14 cellular contexts compared by ENCODE assay signal in genomic region chr11:118223992-118224391, GRCh38. TPM values are rescaled to one million over a fixed set of nuclear protein-coding genes. Genes with fewer than 3 reads are reported as not detected.
DNase-seq lines count a peak whose midpoint lies in the region; ATAC-seq and FAIRE-seq lines count a peak whose summit lies in the region.
"Had no signal": no experiment of that assay in that cellular context is flagged by ENCODE, and none has a peak within 500 bp of the region (broad histone marks: within the 10 kb centered on the region; RNA-seq: fewer than 3 reads in every experiment).

No MANE protein-coding gene starts in this region.

- peaks cover 39 to 50% of the 10 kb centered on the region in 2 experiments for H3K27me3 ChIP-seq in mesenchymal stem cell (ENCODE audit: control insufficient read depth in 1 of 2, insufficient read depth in 1 of 2, low read length in 2 of 2)

- no peak overlapping the region for H4K8ac ChIP-seq in mesenchymal stem cell (ENCODE audit: low read length)

- H2BK12ac ChIP-seq in mesenchymal stem cell (ENCODE audit: low read length in 2 of 2), result no peak overlapping the region

- no peaks in the 10 kb centered on the region for H3K79me1 ChIP-seq in mesenchymal stem cell (replicated peaks; ENCODE audit: low read length, poor library complexity, severe bottlenecking)

- ATAC-seq in effector memory CD8-positive, alpha-beta T cell (replicated peaks), result peak; percentile 17
- peak; percentile 54 for ATAC-seq in stimulated activated naive CD8-positive, alpha-beta T cell treated with anti-CD3 and anti-CD28 coated beads, Interleukin-15, Interleukin-2, amounts not matched to agents 100 U/mL and 50 U/mL, for 24 hours
- no peak for ATAC-seq in GM18502 (IDR thresholded peaks at IDR 0.05; ENCODE audit: poor library complexity, unreplicated experiment)
- no peak for ATAC-seq in HG03521 (IDR thresholded peaks at IDR 0.05; ENCODE audit: unreplicated experiment)

- H3K4me1 Mint-ChIP-seq in effector memory CD8-positive, alpha-beta T cell (ENCODE audit: low read depth in 2 of 2), result peaks cover 73 to 80% of the 10 kb centered on the region in 2 donors

- no peak overlapping the region for H3K23ac ChIP-seq in mesenchymal stem cell (ENCODE audit: low read length in 2 of 2)

- H3K27ac Mint-ChIP-seq in effector memory CD8-positive, alpha-beta T cell, result peak overlapping the region; percentile 85 to 94

- H3K4me3 Mint-ChIP-seq in effector memory CD8-positive, alpha-beta T cell, result peak overlapping the region; percentile 84 to 88

- no peak overlapping the region for H4K91ac ChIP-seq in mesenchymal stem cell (ENCODE audit: low read length)

- H3K4me2 ChIP-seq in mesenchymal stem cell (ENCODE audit: low read length, poor library complexity, severe bottlenecking), result no peak overlapping the region

- H3K18ac ChIP-seq in mesenchymal stem cell (ENCODE audit: low read depth in 1 of 2, low read length in 2 of 2), result no peak overlapping the region

- no peaks in the 10 kb centered on the region for H3K9me3 Mint-ChIP-seq in effector memory CD8-positive, alpha-beta T cell

- no peak overlapping the region for H2BK5ac ChIP-seq in mesenchymal stem cell (ENCODE audit: low read depth, low read length, poor library complexity, severe bottlenecking)

- no peaks in the 10 kb centered on the region for H3K4me1 ChIP-seq in mesenchymal stem cell (ENCODE audit: control insufficient read depth, insufficient read depth, low read depth, low read length)

- H3K27me3 Mint-ChIP-seq in effector memory CD8-positive, alpha-beta T cell, result no peaks in the 10 kb centered on the region

- DNase-seq in GM18507 (ENCODE audit: extremely low spot score, insufficient read length, low read depth) (no peak), mesenchymal stem cell (no peak)
- peak; percentile 21 for DNase-seq in activated CD4-positive, alpha-beta T cell treated with anti-CD3 and anti-CD28 coated beads, Interleukin-2, amount 50 U/mL, for 1 hour
- no peak for DNase-seq in effector memory CD8-positive, alpha-beta T cell
- DNase-seq in stimulated activated naive CD8-positive, alpha-beta T cell treated with anti-CD3 and anti-CD28 coated beads, Interleukin-15, Interleukin-2, amounts not matched to agents 100 U/mL and 50 U/mL, for 24 hours, result peak; percentile 47
- DNase-seq: adrenal gland, DMS53, kidney glomerular epithelial cell, NCI-H187, SIG-M5, WERI-Rb-1 had no signal

- H3K14ac ChIP-seq in mesenchymal stem cell (ENCODE audit: low read length in 2 of 2), result no peak overlapping the region

- WGBS in mesenchymal stem cell, result 93% methylated on average over 6 of the region's 6 CpGs

- no peak overlapping the region for H2BK15ac ChIP-seq in mesenchymal stem cell (ENCODE audit: low read depth, poor library complexity, severe bottlenecking)

- H3K27ac ChIP-seq in mesenchymal stem cell (ENCODE audit: low read length, poor library complexity, severe bottlenecking), result no peak overlapping the region
- H3K27ac ChIP-seq: adrenal gland, WERI-Rb-1 had no signal

- no peak overlapping the region for H2AFZ ChIP-seq in mesenchymal stem cell (ENCODE audit: low read depth, low read length)

- H3K4ac ChIP-seq in mesenchymal stem cell (ENCODE audit: low read depth in 1 of 2, low read length in 2 of 2), result no peak overlapping the region

- no peak overlapping the region for H3K4me3 ChIP-seq in mesenchymal stem cell (ENCODE audit: insufficient read depth in 1 of 2, low read depth in 1 of 2, low read length in 2 of 2)

- no peaks in the 10 kb centered on the region for H3K36me3 ChIP-seq in mesenchymal stem cell (ENCODE audit: control insufficient read depth in 1 of 2, insufficient read depth in 2 of 2, low read depth in 1 of 2, low read length in 2 of 2)
- H3K36me3 ChIP-seq: adrenal gland, WERI-Rb-1 had no signal

- no peaks in the 10 kb centered on the region for H3K9me3 ChIP-seq in mesenchymal stem cell (ENCODE audit: control insufficient read depth, low read length)
- H3K9me3 ChIP-seq: adrenal gland had no signal

- peak; percentile 54 for FAIRE-seq in GM18507 (lab: Jason Lieb, UNC)
- FAIRE-seq: H54 had no signal

- H2AK5ac ChIP-seq in mesenchymal stem cell (ENCODE audit: low read length, severe bottlenecking), result no peak overlapping the region

- H3K36me3 Mint-ChIP-seq in effector memory CD8-positive, alpha-beta T cell (ENCODE audit: insufficient read depth), result peaks cover 32% of the 10 kb centered on the region

- H2BK120ac ChIP-seq in mesenchymal stem cell (ENCODE audit: low read depth, low read length), result no peak overlapping the region

- H3K9ac ChIP-seq in mesenchymal stem cell (ENCODE audit: low read length), result no peak overlapping the region

RNA-seq across cellular contexts. Expression of gene JAML, which starts 0.8 kb away (rescaled TPM):
- not detected for polyA plus RNA-seq in mesenchymal stem cell (2013, experiment 1 of 2)
- polyA plus RNA-seq in mesenchymal stem cell (2013, experiment 2 of 2), result not detected

RNA-seq across cellular contexts. Expression of gene MPZL3, which starts 28.2 kb away (rescaled TPM):
- 0.15 TPM for polyA plus RNA-seq in mesenchymal stem cell (2013, experiment 1 of 2)
- polyA plus RNA-seq in mesenchymal stem cell (2013, experiment 2 of 2), result 0.11 TPM

RNA-seq across cellular contexts. Expression of gene MPZL2, which starts 40.1 kb away (rescaled TPM):
- not detected for polyA plus RNA-seq in mesenchymal stem cell (2013, experiment 1 of 2)
- polyA plus RNA-seq in mesenchymal stem cell (2013, experiment 2 of 2), result 0.03 TPM

RNA-seq across cellular contexts. Expression of gene SCN2B, which starts 47.6 kb away (rescaled TPM):
- 0.01 TPM for polyA plus RNA-seq in mesenchymal stem cell (2013, experiment 1 of 2)
- 0.01 TPM for polyA plus RNA-seq in mesenchymal stem cell (2013, experiment 2 of 2)

Comparison
In these comparisons a context has a peak if more than half of its experiments do, and no peak if none do; other contexts are left out.
1. DNase-seq: peak in activated CD4-positive, alpha-beta T cell treated with anti-CD3 and anti-CD28 coated beads, Interleukin-2, amount 50 U/mL, for 1 hour (single experiment) and stimulated activated naive CD8-positive, alpha-beta T cell treated with anti-CD3 and anti-CD28 coated beads, Interleukin-15, Interleukin-2, amounts not matched to agents 100 U/mL and 50 U/mL, for 24 hours (single experiment); none in GM18507 (single experiment), effector memory CD8-positive, alpha-beta T cell (0 of 3) and mesenchymal stem cell (single experiment).
2. ATAC-seq: peak in effector memory CD8-positive, alpha-beta T cell (single experiment) and stimulated activated naive CD8-positive, alpha-beta T cell treated with anti-CD3 and anti-CD28 coated beads, Interleukin-15, Interleukin-2, amounts not matched to agents 100 U/mL and 50 U/mL, for 24 hours (single experiment); none in GM18502 (single experiment) and HG03521 (single experiment).